Comparison of ENCODE assay signal across 8 cellular contexts in genomic region chr4:157304769-157305168, GRCh38.
"Had no signal": no experiment of that assay in that cellular context is flagged by ENCODE, and none has a peak within 500 bp of the region (broad histone marks: within the 10 kb centered on the region; RNA-seq: fewer than 3 reads in every experiment).

No MANE protein-coding gene starts in this region.

- H3K27ac Mint-ChIP-seq: GM23338, H9 had no signal

- H2AFZ ChIP-seq: GM23338 had no signal

- H3K4me3 Mint-ChIP-seq: GM23338, H9 had no signal

- FAIRE-seq: H1, H54, HTR-8/SVneo, K562 had no signal

- H3K4me2 ChIP-seq: GM23338 had no signal

- ATAC-seq: GM23338, K562 had no signal

- H3K9me3 Mint-ChIP-seq: GM23338, H9 had no signal

- H3K4me3 ChIP-seq: GM23338, K562 had no signal

- DNase-seq: H9, HCEC 1CT, KG1 had no signal
